ENCODE assay signal across 21 cellular contexts in the genomic region with DNA sequence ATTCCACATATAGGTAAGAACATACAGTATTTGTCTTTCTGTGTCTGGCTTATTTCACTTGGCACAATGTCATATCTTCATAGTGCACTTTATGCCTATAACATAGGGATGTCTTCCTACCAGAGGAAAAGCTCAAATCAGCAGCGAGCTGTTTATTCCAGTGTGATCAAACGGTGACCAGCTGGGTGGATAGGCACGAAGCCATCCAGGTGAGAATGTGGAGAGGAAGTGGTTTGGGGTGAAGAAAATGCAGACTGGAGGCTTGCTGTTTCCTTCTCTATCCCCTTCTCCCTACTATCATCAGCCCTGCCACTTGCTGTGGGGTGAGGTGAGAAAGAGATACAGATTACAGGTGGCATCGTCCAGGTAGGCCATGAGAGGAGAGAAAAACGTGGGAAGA. TPM values are rescaled to one million over a fixed set of nuclear protein-coding genes. Genes with fewer than 3 reads are reported as not detected.
A peak's percentile ranks its signal among the peaks of the same experiment; 100 is the strongest.
DNase-seq lines count a peak whose midpoint lies in the region; ATAC-seq, FAIRE-seq and TF ChIP-seq lines count a peak whose summit lies in the region.
"Had no signal": no experiment of that assay in that cellular context is flagged by ENCODE, and none has a peak within 500 bp of the region (broad histone marks: within the 10 kb centered on the region; RNA-seq: fewer than 3 reads in every experiment).

No MANE protein-coding gene starts in this region.

- no peak overlapping the region for H3K4ac ChIP-seq in H1 (replicated peaks; ENCODE audit: insufficient read length, low read depth, low read length)

- H3K27me3 Mint-ChIP-seq in stimulated activated naive CD8-positive, alpha-beta T cell treated with anti-CD3 and anti-CD28 coated beads, Interleukin-15, Interleukin-2, amounts not matched to agents 100 ng/mL and 50 ng/mL, for 24 hours: no peaks in the 10 kb centered on the region
- H3K27me3 Mint-ChIP-seq in stimulated activated naive CD8-positive, alpha-beta T cell treated with anti-CD3 and anti-CD28 coated beads, Interleukin-15, amount 100 ng/mL, for 72 hours: no peaks in the 10 kb centered on the region
- H3K27me3 Mint-ChIP-seq in stimulated activated naive B cell treated with anti-CD40 and anti-IgM and Interleukin-4, amounts not matched to agents 10 μg/mL and 1 μg/mL and 100 μg/mL, for 72 hours: no peaks in the 10 kb centered on the region

- no peak for ATAC-seq in stimulated activated naive CD8-positive, alpha-beta T cell treated with anti-CD3 and anti-CD28 coated beads, Interleukin-15, amount 100 ng/mL, for 72 hours
- no peak for ATAC-seq in HG03354 (IDR thresholded peaks at IDR 0.05; ENCODE audit: poor library complexity, severe bottlenecking, unreplicated experiment)
- ATAC-seq in stimulated activated naive B cell treated with anti-CD40 and anti-IgM and Interleukin-4, amounts not matched to agents 10 μg/mL and 1 μg/mL and 100 μg/mL, for 72 hours (replicated peaks): no peak
- ATAC-seq: HepG2, SK-N-SH treated with all-trans-retinoic acid at 6 μM for 48 hours had no signal

- H3K27me3 ChIP-seq in H1 (replicated peaks in 1 of 4; ENCODE audit: control insufficient read depth in 3 of 4, extremely low read depth in 1 of 4, insufficient read depth in 3 of 4, low read length in 3 of 4): no peaks in the 10 kb centered on the region
- H3K27me3 ChIP-seq: BLaER1 treated with 17β-estradiol and CSF1 and Interleukin-3, amounts not matched to agents 10 nM and 100 nM had no signal

- no peak for TF ChIP-seq POLR2A in H1 (IDR thresholded peaks at IDR 0.05; ENCODE audit: control extremely low read depth in 1 of 2, low read depth in 2 of 2, low read length in 2 of 2)

- no peak overlapping the region for H3K14ac ChIP-seq in H1 (ENCODE audit: insufficient read length)

- no peak overlapping the region for H2BK20ac ChIP-seq in H1 (ENCODE audit: low read length)

- peaks cover 5 to 71% of the 10 kb centered on the region in 2 experiments for H3K79me2 ChIP-seq in H1 (ENCODE audit: control insufficient read depth in 1 of 2, insufficient read depth in 2 of 2, low read length in 2 of 2)

- no peak overlapping the region for H3K4me3 ChIP-seq in LNCaP clone FGC (ENCODE audit: low read depth, low read length)
- H3K4me3 ChIP-seq in H1 (ENCODE audit: extremely low read depth in 1 of 4, insufficient read depth in 2 of 4, low read depth in 3 of 4, low read length in 4 of 4): no peak overlapping the region
- H3K4me3 ChIP-seq: BLaER1 treated with 17β-estradiol and CSF1 and Interleukin-3, amounts not matched to agents 10 nM and 100 nM; GM23248 had no signal

- no peak overlapping the region for H2AFZ ChIP-seq in H1 (ENCODE audit: low read length)
- H2AFZ ChIP-seq: GM23248 had no signal

- no peaks in the 10 kb centered on the region for H3K23me2 ChIP-seq in H1 (ENCODE audit: low read depth, low read length)

- POLR2A ChIA-PET in H1 (lab: Charles Lee; ENCODE audit: partially characterized antibody): no interaction called here

- H3K18ac ChIP-seq in H1 (ENCODE audit: extremely low read depth, low read length): no peak overlapping the region

- H2BK5ac ChIP-seq in H1 (ENCODE audit: low read depth, low read length): peak overlapping the region; percentile 28; the same call in 1 of the 2 replicates

- H4K20me1 ChIP-seq in H1 (replicated peaks in 1 of 2; ENCODE audit: control insufficient read depth in 1 of 2, insufficient read depth in 2 of 2, low read length in 2 of 2): peaks cover 2 to 4% of the 10 kb centered on the region in 2 experiments

- H3K9me3 Mint-ChIP-seq in stimulated activated naive CD8-positive, alpha-beta T cell treated with anti-CD3 and anti-CD28 coated beads, Interleukin-15, Interleukin-2, amounts not matched to agents 100 ng/mL and 50 ng/mL, for 24 hours: peaks cover 4% of the 10 kb centered on the region
- H3K9me3 Mint-ChIP-seq in stimulated activated naive CD8-positive, alpha-beta T cell treated with anti-CD3 and anti-CD28 coated beads, Interleukin-15, amount 100 ng/mL, for 72 hours: no peaks in the 10 kb centered on the region
- H3K9me3 Mint-ChIP-seq in stimulated activated naive B cell treated with anti-CD40 and anti-IgM and Interleukin-4, amounts not matched to agents 10 μg/mL and 1 μg/mL and 100 μg/mL, for 72 hours: peaks cover 0 to 3% of the 10 kb centered on the region in 2 donors

- H4K91ac ChIP-seq in H1 (replicated peaks; ENCODE audit: insufficient read length, low read length): no peak overlapping the region

- H3K4me1 Mint-ChIP-seq in stimulated activated naive CD8-positive, alpha-beta T cell treated with anti-CD3 and anti-CD28 coated beads, Interleukin-15, Interleukin-2, amounts not matched to agents 100 ng/mL and 50 ng/mL, for 24 hours (ENCODE audit: low read depth): peaks cover 17% of the 10 kb centered on the region
- H3K4me1 Mint-ChIP-seq in stimulated activated naive CD8-positive, alpha-beta T cell treated with anti-CD3 and anti-CD28 coated beads, Interleukin-15, amount 100 ng/mL, for 72 hours: peaks cover 8% of the 10 kb centered on the region
- peaks cover 6 to 9% of the 10 kb centered on the region in 2 donors for H3K4me1 Mint-ChIP-seq in stimulated activated naive B cell treated with anti-CD40 and anti-IgM and Interleukin-4, amounts not matched to agents 10 μg/mL and 1 μg/mL and 100 μg/mL, for 72 hours

- 0 out of 4 replicates have a peak, but pooled peaks cover 0 to 3% of the 10 kb centered on the region in 2 experiments for H3K9me3 ChIP-seq in H1 (ENCODE audit: insufficient read depth in 2 of 2, low read depth in 1 of 2, low read length in 1 of 2)

- H2BK120ac ChIP-seq in H1 (replicated peaks; ENCODE audit: low read depth, low read length): no peak overlapping the region

- H2BK15ac ChIP-seq in H1 (ENCODE audit: low read length): no peak overlapping the region

- H2BK12ac ChIP-seq in H1 (ENCODE audit: low read depth, low read length): no peak overlapping the region

- H3K36me3 Mint-ChIP-seq in stimulated activated naive CD8-positive, alpha-beta T cell treated with anti-CD3 and anti-CD28 coated beads, Interleukin-15, Interleukin-2, amounts not matched to agents 100 ng/mL and 50 ng/mL, for 24 hours (ENCODE audit: low read depth): peaks cover 15% of the 10 kb centered on the region
- H3K36me3 Mint-ChIP-seq in stimulated activated naive B cell treated with anti-CD40 and anti-IgM and Interleukin-4, amounts not matched to agents 10 μg/mL and 1 μg/mL and 100 μg/mL, for 72 hours: peaks cover 6 to 14% of the 10 kb centered on the region in 2 donors

- DNase-seq in stimulated activated naive CD8-positive, alpha-beta T cell treated with anti-CD3 and anti-CD28 coated beads, Interleukin-15, amount 100 ng/mL, for 72 hours: no peak
- DNase-seq in LNCaP clone FGC (ENCODE audit: low read depth) (peak; percentile 13), H1 (ENCODE audit: low read depth in 1 of 2, low spot score in 2 of 2) (no peak), cerebellar nuclear complex (lab: John Stamatoyannopoulos, UW) (no peak)
- no peak for DNase-seq in stimulated activated naive B cell treated with anti-CD40 and anti-IgM and Interleukin-4, amounts not matched to agents 10 μg/mL and 1 μg/mL and 100 μg/mL, for 72 hours
- DNase-seq: DMS79 treated with DMSO at 0.1 percent for 48 hours, GM23248, KG1, NCI-H1417, NCI-H187, NCI-H2107, NCI-H510A, NCI-H748 treated with DMSO at 0.1 percent for 48 hours, OCI-M1, Right ventricle myocardium superior had no signal

- peaks cover 7% of the 10 kb centered on the region; the same call in 1 of the 2 replicates for H3K79me1 ChIP-seq in H1 (ENCODE audit: low read depth, low read length)

- H4K5ac ChIP-seq in H1 (ENCODE audit: insufficient read length, low read depth, low read length): no peak overlapping the region

- H4K8ac ChIP-seq in H1 (ENCODE audit: extremely low read depth, insufficient read depth, low read length): no peak overlapping the region

- H3K4me3 Mint-ChIP-seq in stimulated activated naive CD8-positive, alpha-beta T cell treated with anti-CD3 and anti-CD28 coated beads, Interleukin-15, Interleukin-2, amounts not matched to agents 100 ng/mL and 50 ng/mL, for 24 hours: no peak overlapping the region
- H3K4me3 Mint-ChIP-seq in stimulated activated naive CD8-positive, alpha-beta T cell treated with anti-CD3 and anti-CD28 coated beads, Interleukin-15, amount 100 ng/mL, for 72 hours: peak overlapping the region in 1 of 2 donors; percentile 1
- no peak overlapping the region for H3K4me3 Mint-ChIP-seq in stimulated activated naive B cell treated with anti-CD40 and anti-IgM and Interleukin-4, amounts not matched to agents 10 μg/mL and 1 μg/mL and 100 μg/mL, for 72 hours

- H3K4me2 ChIP-seq in H1 (ENCODE audit: insufficient read depth in 1 of 2, low read depth in 2 of 2, low read length in 2 of 2): no peak overlapping the region
- H3K4me2 ChIP-seq: BLaER1 treated with 17β-estradiol and CSF1 and Interleukin-3, amounts not matched to agents 10 nM and 100 nM had no signal

- CTCF ChIA-PET in H1 (lab: Charles Lee; ENCODE audit: partially characterized antibody): interaction anchor here (0.8 to 1.1 kb wide), 3 partner anchors 22 to 314 kb away, joined by 3 to 5 read pairs (median 3); no protein-coding TSS in a partner anchor

- H3K27ac ChIP-seq in H1 (ENCODE audit: low read depth, low read length): no peak overlapping the region
- H3K27ac ChIP-seq: BLaER1 treated with 17β-estradiol and CSF1 and Interleukin-3, amounts not matched to agents 10 nM and 100 nM; GM23248 had no signal

- H3K23ac ChIP-seq in H1 (ENCODE audit: insufficient read length): no peak overlapping the region

- H3K27ac Mint-ChIP-seq in stimulated activated naive CD8-positive, alpha-beta T cell treated with anti-CD3 and anti-CD28 coated beads, Interleukin-15, Interleukin-2, amounts not matched to agents 100 ng/mL and 50 ng/mL, for 24 hours: peak overlapping the region; percentile 7
- peak overlapping the region in 1 of 2 donors; percentile 31 for H3K27ac Mint-ChIP-seq in stimulated activated naive CD8-positive, alpha-beta T cell treated with anti-CD3 and anti-CD28 coated beads, Interleukin-15, amount 100 ng/mL, for 72 hours
- H3K27ac Mint-ChIP-seq in stimulated activated naive B cell treated with anti-CD40 and anti-IgM and Interleukin-4, amounts not matched to agents 10 μg/mL and 1 μg/mL and 100 μg/mL, for 72 hours: no peak overlapping the region

- H3K36me3 ChIP-seq in H1 (ENCODE audit: control insufficient read depth in 2 of 4, insufficient read depth in 4 of 4, low read length in 3 of 4): no peaks in the 10 kb centered on the region

- no peak for TF ChIP-seq EP300 in H1 (IDR thresholded peaks at IDR 0.05; ENCODE audit: borderline replicate concordance in 1 of 2, low read depth in 2 of 2, low read length in 2 of 2)

- no peak for TF ChIP-seq CTCF in LNCaP clone FGC (IDR thresholded peaks at IDR 0.05; ENCODE audit: control insufficient read depth, extremely low read depth, insufficient read depth)
- TF ChIP-seq CTCF in H1 (IDR thresholded peaks at IDR 0.05; ENCODE audit: control extremely low read depth in 1 of 3, insufficient read depth in 1 of 3, low read depth in 1 of 3, low read length in 3 of 3): no peak

- no peak for TF ChIP-seq RAD21 in H1 (IDR thresholded peaks at IDR 0.05 in 1 of 2, conservative IDR thresholded peaks at IDR 0.05 in 1 of 2; ENCODE audit: low read depth in 2 of 2, low read length in 2 of 2)

- no peak overlapping the region for H3K9ac ChIP-seq in H1 (replicated peaks in 1 of 4; ENCODE audit: extremely low read depth in 1 of 4, low read depth in 3 of 4, low read length in 3 of 4)
- H3K9ac ChIP-seq: BLaER1 treated with 17β-estradiol and CSF1 and Interleukin-3, amounts not matched to agents 10 nM and 100 nM; GM23248 had no signal

- no peak overlapping the region for H3K56ac ChIP-seq in H1 (replicated peaks; ENCODE audit: insufficient read length, low read depth, low read length)

- FAIRE-seq in H1 (lab: Jason Lieb, UNC): peak; percentile 50
- FAIRE-seq: GM19239, HepG2 had no signal

- 84% methylated on average over 5 of the region's 5 CpGs; no CpG with 5 or more reads in 1 of the 2 experiments for WGBS in H1 (ENCODE audit: extremely low coverage in 1 of 2, insufficient coverage in 1 of 2, insufficient read length in 1 of 2, insufficient replicate concordance in 2 of 2, low coverage in 1 of 2, low lambda C conversion rate in 2 of 2, missing lambda C conversion rate in 1 of 2), 2 experiments

- no peaks in the 10 kb centered on the region for H3K4me1 ChIP-seq in H1 (replicated peaks in 1 of 4; ENCODE audit: control insufficient read depth in 3 of 4, insufficient read depth in 4 of 4, low read length in 3 of 4)
- H3K4me1 ChIP-seq: BLaER1 treated with 17β-estradiol and CSF1 and Interleukin-3, amounts not matched to agents 10 nM and 100 nM had no signal

- 0 out of 2 replicates have a peak overlapping the region, but pooled peaks have one; percentile 46 for H2AK5ac ChIP-seq in H1 (ENCODE audit: low read depth, low read length)

RNA-seq across cellular contexts. Expression of a gene that starts 52.4 kb away (rescaled TPM):
- 133 and 137 TPM in 2 replicates for total RNA-seq in H1 (2021; fragmentation: NEBNext Ultra II Directional; extraction: Animal tissue kit (Norgen Biotek cat#: 25700))
- polyA plus RNA-seq in H1 (2011; rRNA removed): 29.4 and 42.9 TPM in 2 replicates
- polyA plus RNA-seq in H1 (2011; cell fraction: cytosol; rRNA removed): 84.7 TPM
- polyA plus RNA-seq in H1 (2011; cell fraction: nucleus; rRNA removed): 34.4 TPM
- 114 to 144 TPM (median 122 TPM) in 4 replicates for polyA plus RNA-seq in H1 (2012, experiment 1 of 2)
- polyA plus RNA-seq in H1 (2012, experiment 2 of 2): 29.1 TPM
- 110 TPM for polyA plus RNA-seq in H1 (2013, experiment 1 of 2)
- polyA plus RNA-seq in H1 (2013, experiment 2 of 2): 117 TPM
- polyA minus RNA-seq in H1 (2011; rRNA and poly(A)+ RNA removed): 75.2 and 113 TPM in 2 replicates
- polyA minus RNA-seq in H1 (2011; cell fraction: cytosol; rRNA and poly(A)+ RNA removed): 141 TPM
- 107 TPM for polyA minus RNA-seq in H1 (2011; cell fraction: nucleus; rRNA and poly(A)+ RNA removed)
